18 cellular contexts compared by ENCODE assay signal in the genomic region with DNA sequence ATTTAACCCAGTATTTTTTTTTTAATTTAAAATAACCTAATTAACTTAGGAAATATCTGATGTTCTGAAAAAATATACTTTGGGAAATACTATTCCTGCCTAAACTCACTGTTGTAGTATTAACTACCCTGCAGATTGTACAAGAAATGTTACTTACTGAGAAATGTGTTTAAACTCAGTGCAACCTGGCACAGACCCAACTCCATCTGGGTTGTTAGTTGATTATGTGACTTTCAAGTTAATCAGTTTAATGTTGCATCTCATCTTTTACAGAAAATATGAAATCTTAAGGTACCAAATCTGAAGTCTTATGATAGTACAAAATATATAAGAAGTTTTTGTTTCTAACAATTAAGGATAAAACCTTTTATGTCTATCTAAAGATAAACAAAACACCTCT. TPM values are rescaled to one million over a fixed set of nuclear protein-coding genes. Genes with fewer than 3 reads are reported as not detected.
DNase-seq lines count a peak whose midpoint lies in the region; ATAC-seq and TF ChIP-seq lines count a peak whose summit lies in the region.
"Had no signal": no experiment of that assay in that cellular context is flagged by ENCODE, and none has a peak within 500 bp of the region (broad histone marks: within the 10 kb centered on the region; RNA-seq: fewer than 3 reads in every experiment).

No MANE protein-coding gene starts in this region.

- H3K27me3 ChIP-seq in dorsolateral prefrontal cortex, result no peaks in the 10 kb centered on the region
- H3K27me3 ChIP-seq: BLaER1 treated with 17β-estradiol and CSF1 and Interleukin-3, amounts not matched to agents 10 nM and 100 nM had no signal

- DNase-seq in NCI-H2171 treated with DMSO at 0.1 percent for 48 hours (lab: John Stamatoyannopoulos, UW), result peak; percentile 8
- DNase-seq in NCI-H2171 (lab: John Stamatoyannopoulos, UW), result no peak
- peak; percentile 52 for DNase-seq in NCI-H146 (lab: John Stamatoyannopoulos, UW)
- DNase-seq in dorsolateral prefrontal cortex, result peak in 2 of 10 donors; percentile 31 to 50
- DNase-seq in midbrain (lab: John Stamatoyannopoulos, UW), result peak; percentile 10
- DNase-seq in GM10266 (ENCODE audit: extremely low spot score), result no peak
- DNase-seq: 8988T; AML-193; CD4-positive, CD25-positive, alpha-beta regulatory T cell; DMS79 treated with DMSO at 0.1 percent for 48 hours; EL; GDM1; GM23248; IMR-90 had no signal

- TF ChIP-seq CTCF in dorsolateral prefrontal cortex (IDR thresholded peaks at IDR 0.05 in 54 of 56, conservative IDR thresholded peaks at IDR 0.05 in 2 of 56; ENCODE audit: low read depth in 1 of 56, partially characterized antibody in 56 of 56) (no peak), GM10266 (IDR thresholded peaks at IDR 0.05; ENCODE audit: control insufficient read depth, insufficient read depth, low read depth, missing control alignments) (no peak)

- intact Hi-C loops in dorsolateral prefrontal cortex (cut with DNase I), result no loop called here

- ATAC-seq in HG03460 (IDR thresholded peaks at IDR 0.05; ENCODE audit: unreplicated experiment), result no peak
- no peak for ATAC-seq in GM18502 (IDR thresholded peaks at IDR 0.05; ENCODE audit: poor library complexity, unreplicated experiment)
- ATAC-seq: HCT116 had no signal

- no peak overlapping the region for H3K4me3 ChIP-seq in dorsolateral prefrontal cortex
- H3K4me3 ChIP-seq: BLaER1 treated with 17β-estradiol and CSF1 and Interleukin-3, amounts not matched to agents 10 nM and 100 nM; GM23248 had no signal

- peak overlapping the region in 33 of 59 donors; percentile 1 to 86 (median 30) for H3K27ac ChIP-seq in dorsolateral prefrontal cortex
- H3K27ac ChIP-seq: BLaER1 treated with 17β-estradiol and CSF1 and Interleukin-3, amounts not matched to agents 10 nM and 100 nM; GM23248 had no signal

RNA-seq across cellular contexts. Expression of gene VAPA, which starts 27.3 kb away (rescaled TPM):
- 100 to 1,000 TPM; 189 to 323 (median 265) TPM for total RNA-seq in dorsolateral prefrontal cortex

RNA-seq across cellular contexts. Expression of gene TXNDC2, which starts 55.3 kb away (rescaled TPM):
- total RNA-seq in dorsolateral prefrontal cortex, result 1 to 10 TPM in 7 of 120 experiments, under 1 TPM in 71, not detected in 42; 0.12 to 2.2 (median 0.46) TPM
- total RNA-seq: CD4-positive, CD25-positive, alpha-beta regulatory T cell; GM23248 had no signal

Comparison
In these comparisons a context has a peak if more than half of its experiments do, and no peak if none do; other contexts are left out.
1. DNase-seq: peak in NCI-H2171 treated with DMSO at 0.1 percent for 48 hours (single experiment), NCI-H146 (single experiment) and midbrain (single experiment); none in NCI-H2171 (single experiment) and GM10266 (single experiment).